24 cellular contexts compared by ENCODE assay signal in genomic region chr5:34731435-34732232, GRCh38.
A peak's percentile ranks its signal among the peaks of the same experiment; 100 is the strongest.
DNase-seq lines count a peak whose midpoint lies in the region; ATAC-seq, FAIRE-seq and TF ChIP-seq lines count a peak whose summit lies in the region.
"Had no signal": no experiment of that assay in that cellular context is flagged by ENCODE, and none has a peak within 500 bp of the region (broad histone marks: within the 10 kb centered on the region; RNA-seq: fewer than 3 reads in every experiment).

No MANE protein-coding gene starts in this region.

- H2BK5ac ChIP-seq in IMR-90 (ENCODE audit: low read depth, low read length, poor library complexity, severe bottlenecking): peak overlapping the region; percentile 62
- H2BK5ac ChIP-seq in mesenchymal stem cell (ENCODE audit: low read depth, low read length, poor library complexity, severe bottlenecking): no peak overlapping the region

- in situ Hi-C loops in IMR-90 (cut with MboI; ENCODE audit: low sequenced_read_pairs): no loop called here
- in situ Hi-C loops in gastrocnemius medialis (cut with MboI; ENCODE audit: low sequenced_read_pairs in 4 of 4): no loop called here

- H3K9ac ChIP-seq in IMR-90 (ENCODE audit: low read depth, low read length) (peak overlapping the region; percentile 19; the same call in 1 of the 2 replicates), astrocyte (ENCODE audit: low read length) (no peak overlapping the region), mesenchymal stem cell (ENCODE audit: low read length) (no peak overlapping the region)

- peaks cover 26% of the 10 kb centered on the region for H3K4me1 ChIP-seq in IMR-90 (ENCODE audit: control insufficient read depth, insufficient read depth, low read length)
- peaks cover 14% of the 10 kb centered on the region for H3K4me1 ChIP-seq in astrocyte (ENCODE audit: insufficient read depth, low read length)
- peaks cover 17% of the 10 kb centered on the region for H3K4me1 ChIP-seq in mesenchymal stem cell (ENCODE audit: control insufficient read depth, insufficient read depth, low read depth, low read length)
- H3K4me1 ChIP-seq in gastrocnemius medialis: no peaks in the 10 kb centered on the region
- H3K4me1 ChIP-seq: testis had no signal

- peaks cover 19% of the 10 kb centered on the region for H3K9me1 ChIP-seq in IMR-90 (ENCODE audit: insufficient read depth, low read length)

- TF ChIP-seq POLR2A in IMR-90 (IDR thresholded peaks at IDR 0.05; ENCODE audit: low read depth, low read length) (no peak), gastrocnemius medialis (IDR thresholded peaks at IDR 0.05) (no peak)

- WGBS in IMR-90 (ENCODE audit: extremely low coverage in 2 of 2, insufficient read length in 1 of 2), 2 experiments: no CpG with 5 or more reads among the region's 6 CpGs
- 61% methylated on average over 6 of the region's 6 CpGs for WGBS in mesenchymal stem cell

- H3K79me1 ChIP-seq in IMR-90 (ENCODE audit: low read depth in 1 of 2, low read length in 2 of 2) (peaks cover 32 to 83% of the 10 kb centered on the region in 2 experiments), mesenchymal stem cell (replicated peaks; ENCODE audit: low read length, poor library complexity, severe bottlenecking) (peaks cover 8% of the 10 kb centered on the region)

- H4K91ac ChIP-seq in IMR-90 (ENCODE audit: insufficient read depth, low read depth, low read length): no peak overlapping the region
- no peak overlapping the region for H4K91ac ChIP-seq in mesenchymal stem cell (ENCODE audit: low read length)

- no peak overlapping the region for H3K23ac ChIP-seq in IMR-90 (ENCODE audit: low read depth, low read length)
- no peak overlapping the region for H3K23ac ChIP-seq in mesenchymal stem cell (ENCODE audit: low read length in 2 of 2)

- peaks cover 34% of the 10 kb centered on the region for H3K4me1 Mint-ChIP-seq in astrocyte (ENCODE audit: low read depth, unreplicated experiment)
- peaks cover 10% of the 10 kb centered on the region for H3K4me1 Mint-ChIP-seq in type B pancreatic cell (ENCODE audit: unreplicated experiment)
- H3K4me1 Mint-ChIP-seq: activated CD4-positive, alpha-beta T cell treated with anti-CD3 and anti-CD28 coated beads for 36 hours; activated naive CD8-positive, alpha-beta T cell treated with anti-CD3 and anti-CD28 coated beads, Interleukin-2, amount 10 ng/mL, durations not matched to agents 7 days and 5 days; CD4-positive, alpha-beta memory T cell had no signal

- DNase-seq in IMR-90 (no peak), astrocyte (ENCODE audit: low read depth) (no peak), mesenchymal stem cell (no peak), gastrocnemius medialis (no peak), Kasumi-1 (lab: John Stamatoyannopoulos, UW) (no peak), type B pancreatic cell (ENCODE audit: extremely low spot score, unreplicated experiment) (no peak)
- DNase-seq: 8988T; activated CD4-positive, alpha-beta T cell treated with anti-CD3 and anti-CD28 coated beads for 36 hours; activated gamma-delta T cell; activated naive CD8-positive, alpha-beta T cell treated with anti-CD3 and anti-CD28 coated beads, Interleukin-2, amount 10 ng/mL, durations not matched to agents 7 days and 5 days; CD4-positive, alpha-beta memory T cell; cerebellar nuclear complex; DMS 273 treated with DMSO at 0.1 percent for 48 hours; dorsolateral prefrontal cortex; kidney glomerular epithelial cell; NCI-H1436 treated with DMSO at 0.1 percent for 48 hours; NCI-H446 treated with DMSO at 0.1 percent for 48 hours; NCI-H82; stimulated activated naive CD4-positive, alpha-beta T cell treated with Interleukin-2 at 50 U/mL for 16 hours; testis had no signal

- TF ChIP-seq RAD21 in IMR-90 (IDR thresholded peaks at IDR 0.05; ENCODE audit: low read length): no peak

- TF ChIP-seq CTCF in 22Rv1 (IDR thresholded peaks at IDR 0.05): no peak
- no peak for TF ChIP-seq CTCF in IMR-90 (conservative IDR thresholded peaks at IDR 0.05; ENCODE audit: low read depth, low read length)
- no peak for TF ChIP-seq CTCF in astrocyte (IDR thresholded peaks at IDR 0.05; ENCODE audit: insufficient read depth, low read depth, low read length)
- TF ChIP-seq CTCF in gastrocnemius medialis (IDR thresholded peaks at IDR 0.05 in 4 of 5, conservative IDR thresholded peaks at IDR 0.05 in 1 of 5): no peak
- TF ChIP-seq CTCF in type B pancreatic cell (conservative IDR thresholded peaks at IDR 0.05): no peak

- no peak overlapping the region for H3K4ac ChIP-seq in IMR-90 (ENCODE audit: low read depth, low read length)
- no peak overlapping the region for H3K4ac ChIP-seq in mesenchymal stem cell (ENCODE audit: low read depth in 1 of 2, low read length in 2 of 2)

- dilution Hi-C loops in IMR-90 (cut with HindIII; ENCODE audit: low sequenced_read_pairs, unreplicated experiment): no loop called here

- H3K56ac ChIP-seq in IMR-90 (ENCODE audit: extremely low read depth, insufficient read depth, low read length): no peak overlapping the region

- H3K18ac ChIP-seq in IMR-90 (ENCODE audit: low read depth, low read length) (no peak overlapping the region; the same call in 1 of the 2 replicates), mesenchymal stem cell (ENCODE audit: low read depth in 1 of 2, low read length in 2 of 2) (peak overlapping the region in 1 of 2 experiments; percentile 16)

- BruUV-seq in IMR-90 (replicated peaks; lab: Mats Ljungman, UMichigan): no TSS peak

- H4K5ac ChIP-seq in IMR-90 (ENCODE audit: low read depth, low read length): no peak overlapping the region

- CTCF ChIA-PET in IMR-90 (lab: Yijun Ruan, JAX): interaction anchor here (0.6 kb wide), 1 partner anchor 40 kb away, joined by 5 read pairs; no protein-coding TSS in a partner anchor

- H3K9me3 Mint-ChIP-seq in astrocyte (ENCODE audit: unreplicated experiment) (peaks cover 6% of the 10 kb centered on the region), type B pancreatic cell (peaks cover 6% of the 10 kb centered on the region)

- H3K27ac Mint-ChIP-seq in astrocyte (ENCODE audit: unreplicated experiment) (peak overlapping the region; percentile 5), type B pancreatic cell (no peak overlapping the region)
- H3K27ac Mint-ChIP-seq: activated CD4-positive, alpha-beta T cell treated with anti-CD3 and anti-CD28 coated beads for 36 hours; activated naive CD8-positive, alpha-beta T cell treated with anti-CD3 and anti-CD28 coated beads, Interleukin-2, amount 10 ng/mL, durations not matched to agents 7 days and 5 days; CD4-positive, alpha-beta memory T cell had no signal

- peaks cover 96% of the 10 kb centered on the region for H3K79me2 ChIP-seq in astrocyte (ENCODE audit: insufficient read depth, low read length)

- H3K4me2 ChIP-seq in IMR-90 (ENCODE audit: low read depth, low read length) (no peak overlapping the region; the same call in 1 of the 2 replicates), astrocyte (ENCODE audit: low read length) (no peak overlapping the region), mesenchymal stem cell (ENCODE audit: low read length, poor library complexity, severe bottlenecking) (no peak overlapping the region)

- FAIRE-seq in astrocyte (lab: Jason Lieb, UNC): no peak

- no peak overlapping the region for H2AK9ac ChIP-seq in IMR-90 (replicated peaks; ENCODE audit: low read depth, low read length, poor library complexity)

- peak overlapping the region; percentile 38 for H3K27ac ChIP-seq in 22Rv1
- peak overlapping the region; percentile 74; the same call in 1 of the 2 replicates for H3K27ac ChIP-seq in IMR-90 (ENCODE audit: insufficient read depth, low read length)
- H3K27ac ChIP-seq in astrocyte (ENCODE audit: low read depth, low read length): no peak overlapping the region
- peak overlapping the region; percentile 76 for H3K27ac ChIP-seq in mesenchymal stem cell (ENCODE audit: low read length, poor library complexity, severe bottlenecking)
- no peak overlapping the region for H3K27ac ChIP-seq in gastrocnemius medialis
- H3K27ac ChIP-seq: dorsolateral prefrontal cortex, SK-N-MC, testis had no signal

- intact Hi-C loops in IMR-90 (cut with micrococcal nuclease): no loop called here
- intact Hi-C loops in gastrocnemius medialis (cut with DNase I; ENCODE audit: low total_unique reads): no loop called here

- H3K27me3 Mint-ChIP-seq in astrocyte (ENCODE audit: low read depth, unreplicated experiment): no peaks in the 10 kb centered on the region
- H3K27me3 Mint-ChIP-seq in type B pancreatic cell: no peaks in the 10 kb centered on the region
- H3K27me3 Mint-ChIP-seq: activated naive CD8-positive, alpha-beta T cell treated with anti-CD3 and anti-CD28 coated beads, Interleukin-2, amount 10 ng/mL, durations not matched to agents 7 days and 5 days had no signal

- H3K4me3 ChIP-seq in IMR-90 (ENCODE audit: insufficient read depth, low read depth, low read length) (no peak overlapping the region), astrocyte (ENCODE audit: insufficient read depth, low read depth, low read length) (no peak overlapping the region), mesenchymal stem cell (ENCODE audit: insufficient read depth in 1 of 2, low read depth in 1 of 2, low read length in 2 of 2) (no peak overlapping the region), gastrocnemius medialis (no peak overlapping the region)
- H3K4me3 ChIP-seq: dorsolateral prefrontal cortex, lung, SK-N-MC, testis had no signal

- ATAC-seq in IMR-90 (ENCODE audit: low read depth) (no peak), gastrocnemius medialis (no peak), GM19395 (IDR thresholded peaks at IDR 0.05; ENCODE audit: unreplicated experiment) (no peak)
- ATAC-seq: activated CD4-positive, alpha-beta T cell treated with anti-CD3 and anti-CD28 coated beads for 36 hours had no signal

- H4K20me1 ChIP-seq in IMR-90 (ENCODE audit: insufficient read depth, low read length) (peaks cover 97% of the 10 kb centered on the region), astrocyte (ENCODE audit: insufficient read depth, low read length) (peaks cover 48% of the 10 kb centered on the region)

- POLR2A ChIA-PET in IMR-90 (lab: Charles Lee; ENCODE audit: unreplicated experiment): no interaction called here

- no peak overlapping the region for H2BK12ac ChIP-seq in mesenchymal stem cell (ENCODE audit: low read length in 2 of 2)

- H2AK5ac ChIP-seq in IMR-90 (ENCODE audit: low read depth, low read length) (no peak overlapping the region), mesenchymal stem cell (ENCODE audit: low read length, severe bottlenecking) (peak overlapping the region; percentile 93)

- H3K14ac ChIP-seq in IMR-90 (replicated peaks; ENCODE audit: low read depth, low read length) (0 out of 2 replicates have a peak overlapping the region, but pooled peaks have one; percentile 29), mesenchymal stem cell (ENCODE audit: low read length in 2 of 2) (no peak overlapping the region)

- H2BK20ac ChIP-seq in IMR-90 (ENCODE audit: low read depth, low read length): no peak overlapping the region

- H2BK15ac ChIP-seq in IMR-90 (ENCODE audit: low read depth, low read length): no peak overlapping the region
- no peak overlapping the region for H2BK15ac ChIP-seq in mesenchymal stem cell (ENCODE audit: low read depth, poor library complexity, severe bottlenecking)

- H3K36me3 Mint-ChIP-seq in astrocyte (ENCODE audit: low read depth, unreplicated experiment): peaks cover 37% of the 10 kb centered on the region
- H3K36me3 Mint-ChIP-seq in type B pancreatic cell: peaks cover 35% of the 10 kb centered on the region
- H3K36me3 Mint-ChIP-seq: CD4-positive, alpha-beta memory T cell had no signal

- H2BK120ac ChIP-seq in IMR-90 (ENCODE audit: low read depth, low read length) (no peak overlapping the region), mesenchymal stem cell (ENCODE audit: low read depth, low read length) (no peak overlapping the region)

- H3K4me3 Mint-ChIP-seq in astrocyte (ENCODE audit: unreplicated experiment) (no peak overlapping the region), type B pancreatic cell (no peak overlapping the region)
- H3K4me3 Mint-ChIP-seq: activated CD4-positive, alpha-beta T cell treated with anti-CD3 and anti-CD28 coated beads for 36 hours; activated naive CD8-positive, alpha-beta T cell treated with anti-CD3 and anti-CD28 coated beads, Interleukin-2, amount 10 ng/mL, durations not matched to agents 7 days and 5 days; CD4-positive, alpha-beta memory T cell had no signal

- H3K27me3 ChIP-seq in IMR-90 (ENCODE audit: control insufficient read depth, insufficient read depth, low read length): no peaks in the 10 kb centered on the region
- H3K27me3 ChIP-seq in astrocyte (ENCODE audit: insufficient read depth, low read length): no peaks in the 10 kb centered on the region
- H3K27me3 ChIP-seq in mesenchymal stem cell (ENCODE audit: control insufficient read depth in 1 of 2, insufficient read depth in 1 of 2, low read length in 2 of 2): no peaks in the 10 kb centered on the region
- no peaks in the 10 kb centered on the region for H3K27me3 ChIP-seq in gastrocnemius medialis
- H3K27me3 ChIP-seq: dorsolateral prefrontal cortex, testis had no signal

- H3K36me3 ChIP-seq in IMR-90 (ENCODE audit: control insufficient read depth, insufficient read depth, low read length) (peaks cover 20% of the 10 kb centered on the region), astrocyte (ENCODE audit: insufficient read depth, low read length) (peaks cover 14% of the 10 kb centered on the region), mesenchymal stem cell (ENCODE audit: control insufficient read depth in 1 of 2, insufficient read depth in 2 of 2, low read depth in 1 of 2, low read length in 2 of 2) (peaks cover 16 to 23% of the 10 kb centered on the region in 2 experiments), gastrocnemius medialis (no peaks in the 10 kb centered on the region)

- H3K9me3 ChIP-seq in IMR-90 (ENCODE audit: control insufficient read depth, insufficient read depth, low read length) (no peaks in the 10 kb centered on the region), astrocyte (ENCODE audit: insufficient read depth, low read depth, low read length) (no peaks in the 10 kb centered on the region), mesenchymal stem cell (ENCODE audit: control insufficient read depth, low read length) (no peaks in the 10 kb centered on the region), gastrocnemius medialis (no peaks in the 10 kb centered on the region)
- H3K9me3 ChIP-seq: testis had no signal

- no peak overlapping the region for H4K8ac ChIP-seq in IMR-90 (ENCODE audit: low read depth in 2 of 2, low read length in 2 of 2)
- no peak overlapping the region for H4K8ac ChIP-seq in mesenchymal stem cell (ENCODE audit: low read length)

- no peak overlapping the region for H2AFZ ChIP-seq in IMR-90 (replicated peaks; ENCODE audit: low read length, poor library complexity)
- no peak overlapping the region for H2AFZ ChIP-seq in astrocyte (ENCODE audit: low read depth, low read length)
- H2AFZ ChIP-seq in mesenchymal stem cell (ENCODE audit: low read depth, low read length): no peak overlapping the region

Comparison
In these comparisons a context has a peak if more than half of its experiments do, and no peak if none do; other contexts are left out.
1. H3K27ac ChIP-seq: peak in 22Rv1 (single experiment), IMR-90 (single experiment) and mesenchymal stem cell (single experiment); none in astrocyte (single experiment) and gastrocnemius medialis (0 of 4).